ENCODE assay signal across 10 cellular contexts in the genomic region with DNA sequence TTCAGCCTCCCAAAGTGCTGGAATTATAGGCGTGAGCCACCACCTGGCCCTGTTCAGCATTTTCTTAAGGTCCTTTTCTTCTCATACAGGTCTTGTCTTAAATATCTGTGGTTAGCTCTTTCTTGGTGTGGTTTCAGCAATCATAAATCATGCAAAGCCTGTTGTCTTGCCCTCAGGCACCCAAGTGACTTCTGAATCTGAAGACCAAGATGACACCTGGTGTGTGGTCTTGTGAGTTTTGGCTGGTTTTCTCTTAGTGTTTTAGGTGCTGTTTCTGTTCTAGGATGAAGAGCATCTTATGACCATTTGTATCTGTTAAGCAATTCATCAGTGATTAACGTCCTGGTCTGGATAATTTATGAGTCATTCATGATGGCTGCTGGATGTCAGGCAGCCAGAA. TPM values are rescaled to one million over a fixed set of nuclear protein-coding genes. Genes with fewer than 3 reads are reported as not detected.
DNase-seq lines count a peak whose midpoint lies in the region; ATAC-seq lines count a peak whose summit lies in the region.
"Had no signal": no experiment of that assay in that cellular context is flagged by ENCODE, and none has a peak within 500 bp of the region (broad histone marks: within the 10 kb centered on the region; RNA-seq: fewer than 3 reads in every experiment).

No MANE protein-coding gene starts in this region.

- peaks cover 8% of the 10 kb centered on the region for H3K36me3 Mint-ChIP-seq in activated T-helper 17 cell treated with anti-CD3 and anti-CD28 coated beads, Interleukin-2, amount 50 U/mL, for 72 hours (ENCODE audit: low read depth)

- H3K9me3 Mint-ChIP-seq in activated T-helper 17 cell treated with anti-CD3 and anti-CD28 coated beads, Interleukin-2, amount 50 U/mL, for 72 hours, result no peaks in the 10 kb centered on the region
- H3K9me3 Mint-ChIP-seq: CD8-positive, alpha-beta memory T cell; nephron had no signal

- H3K27me3 Mint-ChIP-seq in activated T-helper 17 cell treated with anti-CD3 and anti-CD28 coated beads, Interleukin-2, amount 50 U/mL, for 72 hours, result peaks cover 4% of the 10 kb centered on the region

- H3K27ac Mint-ChIP-seq in activated T-helper 17 cell treated with anti-CD3 and anti-CD28 coated beads, Interleukin-2, amount 50 U/mL, for 72 hours, result no peak overlapping the region
- H3K27ac Mint-ChIP-seq: CD8-positive, alpha-beta memory T cell; nephron had no signal

- H3K4me1 Mint-ChIP-seq in activated T-helper 17 cell treated with anti-CD3 and anti-CD28 coated beads, Interleukin-2, amount 50 U/mL, for 72 hours, result no peaks in the 10 kb centered on the region
- H3K4me1 Mint-ChIP-seq: nephron had no signal

- in situ Hi-C loops in Caki2 (cut with HindIII; ENCODE audit: low pct_unique_long_range_greater_than_20kb, low sequenced_read_pairs), result no loop called here

- DNase-seq in Caki2 (ENCODE audit: low read depth), result peak; percentile 56
- no peak for DNase-seq in occipital lobe (lab: John Stamatoyannopoulos, UW)
- DNase-seq in GF-D8 (lab: John Stamatoyannopoulos, UW), result no peak
- no peak for DNase-seq in cortex of kidney (lab: John Stamatoyannopoulos, UW)
- DNase-seq: CD8-positive, alpha-beta memory T cell had no signal

- H3K4me3 Mint-ChIP-seq in activated T-helper 17 cell treated with anti-CD3 and anti-CD28 coated beads, Interleukin-2, amount 50 U/mL, for 72 hours, result no peak overlapping the region
- H3K4me3 Mint-ChIP-seq: CD8-positive, alpha-beta memory T cell; nephron had no signal

- ATAC-seq in GM19468 (IDR thresholded peaks at IDR 0.05; ENCODE audit: extremely low read depth, unreplicated experiment), result peak; percentile 72
- peak; percentile 73 for ATAC-seq in HG03342 (IDR thresholded peaks at IDR 0.05; ENCODE audit: unreplicated experiment)
- peak; percentile 23 for ATAC-seq in activated T-helper 17 cell treated with anti-CD3 and anti-CD28 coated beads, Interleukin-2, amount 50 U/mL, for 72 hours (replicated peaks)
- ATAC-seq in HG02610 (IDR thresholded peaks at IDR 0.05; ENCODE audit: unreplicated experiment), result no peak

RNA-seq across cellular contexts. Expression of gene CFAP298, which starts 12.5 kb away (rescaled TPM):
- 51.9 and 78.0 TPM in 2 replicates for total RNA-seq in Caki2 (2014; rRNA removed; shearing (Covaris generic); ENCODE audit: low replicate concordance)
- total RNA-seq in activated T-helper 17 cell treated with anti-CD3 and anti-CD28 coated beads, Interleukin-2, amount 50 U/mL, for 72 hours, result 10 to 100 TPM; 19.9 to 40.2 TPM
- total RNA-seq in occipital lobe, result 18.1 TPM

RNA-seq across cellular contexts. Expression of gene TCP10L, which starts 39.4 kb away (rescaled TPM):
- total RNA-seq in Caki2 (2014; rRNA removed; shearing (Covaris generic); ENCODE audit: low replicate concordance), result 2.9 TPM in 1 of 2 replicates, not detected in the other
- total RNA-seq in activated T-helper 17 cell treated with anti-CD3 and anti-CD28 coated beads, Interleukin-2, amount 50 U/mL, for 72 hours, result 1 to 10 TPM in 1 of 2 donors, under 1 TPM in 1; 0.73 to 1.3 TPM
- total RNA-seq in occipital lobe, result 1.9 TPM
- total RNA-seq: CD8-positive, alpha-beta memory T cell had no signal
